In the genomic region with DNA sequence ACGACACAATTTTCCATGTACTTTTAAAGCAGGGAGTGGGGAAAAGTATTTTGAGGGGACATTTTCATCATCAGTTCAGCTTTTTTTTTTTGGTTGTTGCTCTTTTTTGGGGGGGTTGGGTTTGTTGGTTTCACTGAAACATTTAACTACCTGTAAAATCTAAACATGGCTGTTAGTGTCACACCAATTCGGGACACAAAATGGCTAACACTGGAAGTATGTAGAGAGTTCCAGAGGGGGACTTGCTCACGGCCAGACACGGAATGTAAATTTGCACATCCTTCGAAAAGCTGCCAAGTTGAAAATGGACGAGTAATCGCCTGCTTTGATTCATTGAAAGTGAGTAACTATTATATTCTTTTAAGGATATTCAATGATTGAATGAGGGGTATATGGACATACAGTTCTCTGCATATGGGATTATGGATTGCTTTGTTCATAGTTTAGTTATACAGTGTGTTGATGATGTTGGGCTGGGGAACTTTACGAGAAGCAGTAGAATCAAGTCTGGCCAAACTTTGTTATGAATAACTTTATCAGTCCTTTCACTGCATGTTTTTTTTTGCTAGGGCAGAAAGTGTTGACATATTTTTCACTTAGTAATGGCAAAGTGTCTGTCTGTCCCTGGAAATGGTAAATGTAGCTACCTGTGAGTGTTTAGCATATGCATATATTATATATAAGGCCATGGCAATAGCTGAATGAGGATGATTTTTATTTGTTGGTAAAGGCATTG, we compare ENCODE assay signal across 10 cellular contexts. TPM values are rescaled to one million over a fixed set of nuclear protein-coding genes. Genes with fewer than 3 reads are reported as not detected.
DNase-seq lines count a peak whose midpoint lies in the region; ATAC-seq, FAIRE-seq and TF ChIP-seq lines count a peak whose summit lies in the region.
"Had no signal": no experiment of that assay in that cellular context is flagged by ENCODE, and none has a peak within 500 bp of the region (broad histone marks: within the 10 kb centered on the region; RNA-seq: fewer than 3 reads in every experiment).

No MANE protein-coding gene starts in this region.

- no peak for TF ChIP-seq CTCF in HepG2 (CRISPR knock-in tag; IDR thresholded peaks at IDR 0.05)
- no peak for TF ChIP-seq CTCF in type B pancreatic cell (conservative IDR thresholded peaks at IDR 0.05)

- 91% methylated on average over 8 of the region's 8 CpGs for WGBS in HepG2 (ENCODE audit: low lambda C conversion rate)

- no peaks in the 10 kb centered on the region; the same call in 1 of the 2 replicates for H4K20me1 ChIP-seq in HepG2 (ENCODE audit: insufficient read depth, low read length)

- H3K4me3 ChIP-seq in HepG2 (replicated peaks in 1 of 3; ENCODE audit: insufficient read depth in 1 of 3, low read depth in 2 of 3, low read length in 3 of 3), result peak overlapping the region; percentile 4 to 70 (median 46); a peak in 3 of 6 replicates

- TF ChIP-seq RAD21 in HepG2 (CRISPR knock-in tag; IDR thresholded peaks at IDR 0.05), result no peak

- H3K4me2 ChIP-seq in HepG2 (ENCODE audit: low read depth, low read length), result peak overlapping the region; percentile 88

- FAIRE-seq in HepG2 (lab: Jason Lieb, UNC), result no peak

- peaks cover 1 to 3% of the 10 kb centered on the region in 2 experiments; a peak in 1 of 5 replicates for H3K36me3 ChIP-seq in HepG2 (replicated peaks in 1 of 2; ENCODE audit: control insufficient read depth in 1 of 2, insufficient read depth in 2 of 2, low read length in 2 of 2)

- CTCF ChIA-PET in activated naive CD4-positive, alpha-beta T cell treated with anti-CD3 and anti-CD28 coated beads, Interleukin-2, amount 10 ng/mL, durations not matched to agents 7 days and 5 days (lab: Charles Lee), result interaction anchor here (0.5 to 3.3 kb wide), 4 partner anchors 9 to 117 kb away, joined by 3 to 13 read pairs (median 4); no protein-coding TSS in a partner anchor
- CTCF ChIA-PET in activated CD8-positive, alpha-beta T cell treated with anti-CD3 and anti-CD28 coated beads, Interleukin-2, amount 10 ng/mL, durations not matched to agents 7 days and 5 days (lab: Charles Lee), result interaction anchor here (0.7 to 2.2 kb wide), 4 partner anchors 15 to 228 kb away, joined by 4 to 6 read pairs (median 4); no protein-coding TSS in a partner anchor
- CTCF ChIA-PET in HepG2 (lab: Yijun Ruan, JAX; ENCODE audit: low intra/inter-chr PET ratio, low total read pairs), result no interaction called here

- no TSS peak for BruUV-seq in HepG2 (replicated peaks; lab: Mats Ljungman, UMichigan)

- peaks cover 88% of the 10 kb centered on the region for H3K4me1 ChIP-seq in HepG2 (ENCODE audit: insufficient read depth, low read length)

- H3K36me3 Mint-ChIP-seq in activated naive CD4-positive, alpha-beta T cell treated with anti-CD3 and anti-CD28 coated beads, Interleukin-2, amount 10 ng/mL, durations not matched to agents 7 days and 5 days, result peaks cover 54% of the 10 kb centered on the region
- H3K36me3 Mint-ChIP-seq in activated CD8-positive, alpha-beta T cell treated with anti-CD3 and anti-CD28 coated beads, Interleukin-2, amount 10 ng/mL, durations not matched to agents 7 days and 5 days (ENCODE audit: low read depth), result peaks cover 64% of the 10 kb centered on the region
- H3K36me3 Mint-ChIP-seq in type B pancreatic cell, result peaks cover 15% of the 10 kb centered on the region

- H3K27ac Mint-ChIP-seq in activated naive CD4-positive, alpha-beta T cell treated with anti-CD3 and anti-CD28 coated beads, Interleukin-2, amount 10 ng/mL, durations not matched to agents 7 days and 5 days, result peak overlapping the region; percentile 79
- peak overlapping the region; percentile 76 for H3K27ac Mint-ChIP-seq in activated CD8-positive, alpha-beta T cell treated with anti-CD3 and anti-CD28 coated beads, Interleukin-2, amount 10 ng/mL, durations not matched to agents 7 days and 5 days
- H3K27ac Mint-ChIP-seq in type B pancreatic cell, result no peak overlapping the region

- in situ Hi-C loops in HepG2 (cut with HindIII; ENCODE audit: extremely low pct_ligation_motif_present, low pct_unique_long_range_greater_than_20kb), result no loop called here

- H3K9ac ChIP-seq in HepG2 (ENCODE audit: insufficient read depth, low read depth, low read length), result peak overlapping the region; percentile 89

- H3K27me3 Mint-ChIP-seq in activated naive CD4-positive, alpha-beta T cell treated with anti-CD3 and anti-CD28 coated beads, Interleukin-2, amount 10 ng/mL, durations not matched to agents 7 days and 5 days, result no peaks in the 10 kb centered on the region
- no peaks in the 10 kb centered on the region for H3K27me3 Mint-ChIP-seq in activated CD8-positive, alpha-beta T cell treated with anti-CD3 and anti-CD28 coated beads, Interleukin-2, amount 10 ng/mL, durations not matched to agents 7 days and 5 days (ENCODE audit: low read depth)
- H3K27me3 Mint-ChIP-seq in type B pancreatic cell, result no peaks in the 10 kb centered on the region

- no peaks in the 10 kb centered on the region for H3K9me3 ChIP-seq in HepG2 (ENCODE audit: low read length)

- peak overlapping the region; percentile 97 for H3K27ac ChIP-seq in HepG2 (ENCODE audit: extremely low read length, insufficient read depth, low read length)

- peaks cover 80% of the 10 kb centered on the region for H3K4me1 Mint-ChIP-seq in activated naive CD4-positive, alpha-beta T cell treated with anti-CD3 and anti-CD28 coated beads, Interleukin-2, amount 10 ng/mL, durations not matched to agents 7 days and 5 days
- H3K4me1 Mint-ChIP-seq in activated CD8-positive, alpha-beta T cell treated with anti-CD3 and anti-CD28 coated beads, Interleukin-2, amount 10 ng/mL, durations not matched to agents 7 days and 5 days (ENCODE audit: low read depth), result peaks cover 81% of the 10 kb centered on the region
- peaks cover 53% of the 10 kb centered on the region for H3K4me1 Mint-ChIP-seq in type B pancreatic cell (ENCODE audit: unreplicated experiment)

- H3K9me3 Mint-ChIP-seq in activated naive CD4-positive, alpha-beta T cell treated with anti-CD3 and anti-CD28 coated beads, Interleukin-2, amount 10 ng/mL, durations not matched to agents 7 days and 5 days, result no peaks in the 10 kb centered on the region
- no peaks in the 10 kb centered on the region for H3K9me3 Mint-ChIP-seq in activated CD8-positive, alpha-beta T cell treated with anti-CD3 and anti-CD28 coated beads, Interleukin-2, amount 10 ng/mL, durations not matched to agents 7 days and 5 days (ENCODE audit: insufficient read depth)
- no peaks in the 10 kb centered on the region for H3K9me3 Mint-ChIP-seq in type B pancreatic cell

- TF ChIP-seq POLR2A in HepG2 (IDR thresholded peaks at IDR 0.05; ENCODE audit: insufficient read depth in 1 of 2, low read depth in 2 of 2, low read length in 2 of 2), result no peak

- H3K4me3 Mint-ChIP-seq in activated naive CD4-positive, alpha-beta T cell treated with anti-CD3 and anti-CD28 coated beads, Interleukin-2, amount 10 ng/mL, durations not matched to agents 7 days and 5 days, result peak overlapping the region; percentile 13
- peak overlapping the region; percentile 39 for H3K4me3 Mint-ChIP-seq in activated CD8-positive, alpha-beta T cell treated with anti-CD3 and anti-CD28 coated beads, Interleukin-2, amount 10 ng/mL, durations not matched to agents 7 days and 5 days
- peak overlapping the region; percentile 80 for H3K4me3 Mint-ChIP-seq in type B pancreatic cell

- H3K27me3 ChIP-seq in HepG2 (ENCODE audit: control insufficient read depth in 1 of 2, insufficient read depth in 2 of 2, low read length in 2 of 2), result no peaks in the 10 kb centered on the region

- DNase-seq in activated naive CD4-positive, alpha-beta T cell treated with anti-CD3 and anti-CD28 coated beads, Interleukin-2, amount 10 ng/mL, durations not matched to agents 7 days and 5 days, result no peak
- DNase-seq in activated naive CD4-positive, alpha-beta T cell treated with anti-CD3 and anti-CD28 coated beads, Interleukin-2, amount 50 U/mL, for 16 hours, result no peak
- DNase-seq in activated CD8-positive, alpha-beta T cell treated with anti-CD3 and anti-CD28 coated beads, Interleukin-2, amount 10 ng/mL, durations not matched to agents 7 days and 5 days, result no peak
- DNase-seq in HepG2 (ENCODE audit: low spot score) (no peak), type B pancreatic cell (ENCODE audit: extremely low spot score, unreplicated experiment) (no peak), DMS53 treated with DMSO at 0.1 percent for 48 hours (lab: John Stamatoyannopoulos, UW; ENCODE audit: unreplicated experiment) (no peak), left colon (no peak)
- DNase-seq: COR-L47; stimulated activated CD4-positive, alpha-beta T cell treated with anti-CD3 and anti-CD28 coated beads, Interleukin-12 subunit alpha, Interleukin-12 subunit beta, amount 100 ng/mL, for 4 hours had no signal

- intact Hi-C loops in HepG2 (cut with micrococcal nuclease; ENCODE audit: unreplicated experiment), result loop anchor here (2.0 to 10.0 kb wide), 2 partner anchors 107 to 145 kb away; no protein-coding TSS in a partner anchor
- intact Hi-C loops in left colon (cut with DNase I, micrococcal nuclease), result no loop called here

- POLR2A ChIA-PET in activated CD8-positive, alpha-beta T cell treated with anti-CD3 and anti-CD28 coated beads, Interleukin-2, amount 10 ng/mL, durations not matched to agents 7 days and 5 days (lab: Charles Lee), result interaction anchor here (0.6 kb wide), 1 partner anchor 66 kb away, joined by 3 read pairs; no protein-coding TSS in a partner anchor
- POLR2A ChIA-PET in HepG2 (lab: Yijun Ruan, JAX), result interaction anchor here (0.9 to 2.2 kb wide), 2 partner anchors 32 kb away, joined by 3 to 17 read pairs; partner anchors contain the start of gene MBNL1

- TF ChIP-seq EP300 in HepG2 (IDR thresholded peaks at IDR 0.05; ENCODE audit: low read depth in 2 of 2, low read length in 2 of 2) (no peak), HepG2 (CRISPR knock-in tag; IDR thresholded peaks at IDR 0.05; ENCODE audit: borderline replicate concordance) (no peak)

- no peak for ATAC-seq in activated CD8-positive, alpha-beta T cell treated with anti-CD3 and anti-CD28 coated beads, Interleukin-2, amount 10 ng/mL, durations not matched to agents 7 days and 5 days
- no peak for ATAC-seq in HepG2
- ATAC-seq in HG03159 (IDR thresholded peaks at IDR 0.05; ENCODE audit: unreplicated experiment), result no peak
- no peak for ATAC-seq in left colon

- no peak overlapping the region for H2AFZ ChIP-seq in HepG2 (ENCODE audit: low read length)

- peaks cover 90% of the 10 kb centered on the region for H3K79me2 ChIP-seq in HepG2 (ENCODE audit: insufficient read depth, low read length)

RNA-seq across cellular contexts. Expression of gene MBNL1, which starts 31.5 kb away (rescaled TPM):
- total RNA-seq in activated CD8-positive, alpha-beta T cell treated with anti-CD3 and anti-CD28 coated beads, Interleukin-2, amount 10 ng/mL, durations not matched to agents 7 days and 5 days, result 100 to 1,000 TPM; 469 to 504 TPM
- 55.4 TPM in 2 replicates for total RNA-seq in HepG2 (2016; rRNA removed; fragmentation: Illumina TruSeq; extraction: Trizol)
- total RNA-seq in HepG2 (2016; cell fraction: cytosol; rRNA removed; fragmentation: Illumina TruSeq; extraction: Trizol; ENCODE audit: low read depth), result 8.2 and 11.3 TPM in 2 replicates
- 50.3 and 56.4 TPM in 2 replicates for total RNA-seq in HepG2 (2016; cell fraction: insoluble cytoplasmic fraction; rRNA removed; fragmentation: Illumina TruSeq; extraction: Trizol)
- total RNA-seq in HepG2 (2016; cell fraction: membrane; rRNA removed; fragmentation: Illumina TruSeq; extraction: Trizol), result 19.1 and 21.6 TPM in 2 replicates
- total RNA-seq in HepG2 (2016; cell fraction: nucleus; rRNA removed; fragmentation: Illumina TruSeq; extraction: Trizol), result 106 and 117 TPM in 2 replicates
- polyA plus RNA-seq in HepG2 (2011; rRNA removed), result 19.3 and 27.1 TPM in 2 replicates
- polyA plus RNA-seq in HepG2 (2011; cell fraction: cytosol; rRNA removed), result 23.1 and 24.2 TPM in 2 replicates
- polyA plus RNA-seq in HepG2 (2011; cell fraction: nucleus; rRNA removed), result 28.6 and 31.4 TPM in 2 replicates
- polyA plus RNA-seq in HepG2 (2012), result 16.4 and 17.7 TPM in 2 replicates
- polyA plus RNA-seq in HepG2 (2016; cell fraction: cytosol; fragmentation: Illumina TruSeq; extraction: Trizol; ENCODE audit: low read depth), result 1.4 and 1.5 TPM in 2 replicates
- 35.7 and 36.6 TPM in 2 replicates for polyA plus RNA-seq in HepG2 (2016; cell fraction: insoluble cytoplasmic fraction; fragmentation: Illumina TruSeq; extraction: Trizol; ENCODE audit: low read depth)
- polyA plus RNA-seq in HepG2 (2016; cell fraction: membrane; fragmentation: Illumina TruSeq; extraction: Trizol; ENCODE audit: low read depth), result 6.8 TPM in 2 replicates
- 41.8 and 44.0 TPM in 2 replicates for polyA plus RNA-seq in HepG2 (2016; cell fraction: nucleus; fragmentation: Illumina TruSeq; extraction: Trizol; ENCODE audit: insufficient read depth, low read depth)
- 130 and 203 TPM in 2 replicates for polyA minus RNA-seq in HepG2 (2011; rRNA and poly(A)+ RNA removed; ENCODE audit: low replicate concordance)
- 59.9 and 63.4 TPM in 2 replicates for polyA minus RNA-seq in HepG2 (2011; cell fraction: cytosol; rRNA and poly(A)+ RNA removed)
- 167 and 169 TPM in 2 replicates for polyA minus RNA-seq in HepG2 (2011; cell fraction: nucleus; rRNA and poly(A)+ RNA removed)
- total RNA-seq in type B pancreatic cell (ENCODE audit: low replicate concordance), result 61.2 and 69.4 TPM in 2 replicates
- 100 to 1,000 TPM; 154 to 183 TPM for total RNA-seq in left colon

Comparison
In these comparisons a context has a peak if more than half of its experiments do, and no peak if none do; other contexts are left out.
1. H3K4me3 Mint-ChIP-seq: peak in every context shown above with its lines; median percentile 80 in type B pancreatic cell; 39 in activated CD8-positive, alpha-beta T cell treated with anti-CD3 and anti-CD28 coated beads, Interleukin-2, amount 10 ng/mL, durations not matched to agents 7 days and 5 days; 13 in activated naive CD4-positive, alpha-beta T cell treated with anti-CD3 and anti-CD28 coated beads, Interleukin-2, amount 10 ng/mL, durations not matched to agents 7 days and 5 days.